Comparison of ENCODE assay signal across 11 cellular contexts in the genomic region with DNA sequence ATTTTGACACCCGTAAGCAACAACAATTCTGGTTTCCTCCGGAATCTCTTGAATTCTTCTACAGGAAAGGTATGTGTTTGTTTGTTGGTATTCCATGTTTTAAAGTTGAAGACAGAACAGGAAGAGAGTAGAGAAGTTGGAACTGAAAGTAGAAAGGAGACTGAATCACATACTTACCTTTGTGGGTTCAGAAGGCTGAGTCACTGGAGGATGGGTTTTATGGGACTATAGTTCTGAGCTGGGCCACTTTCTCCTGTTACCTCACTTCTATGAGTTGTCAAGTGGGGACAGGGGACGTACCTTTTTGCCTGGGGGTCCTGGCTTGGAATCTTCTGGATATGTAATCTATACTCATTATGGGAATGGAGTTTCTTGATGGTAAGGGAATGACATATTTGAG. TPM values are rescaled to one million over a fixed set of nuclear protein-coding genes. Genes with fewer than 3 reads are reported as not detected.
DNase-seq lines count a peak whose midpoint lies in the region; ATAC-seq and TF ChIP-seq lines count a peak whose summit lies in the region.
"Had no signal": no experiment of that assay in that cellular context is flagged by ENCODE, and none has a peak within 500 bp of the region (broad histone marks: within the 10 kb centered on the region; RNA-seq: fewer than 3 reads in every experiment).

No MANE protein-coding gene starts in this region.

- peaks cover 78% of the 10 kb centered on the region for H3K36me3 Mint-ChIP-seq in activated T-cell treated with anti-CD3 and anti-CD28 coated beads, Interleukin-2, amount 50 U/mL, for 4 hours (ENCODE audit: insufficient read depth)
- H3K36me3 Mint-ChIP-seq in T-helper 17 cell (ENCODE audit: low read depth) (peaks cover 16% of the 10 kb centered on the region), endothelial cell (ENCODE audit: low read depth, unreplicated experiment) (peaks cover 62% of the 10 kb centered on the region)
- H3K36me3 Mint-ChIP-seq in stimulated activated naive CD8-positive, alpha-beta T cell treated with anti-CD3 and anti-CD28 coated beads, Interleukin-15, Interleukin-2, amounts not matched to agents 100 ng/mL and 50 ng/mL, for 24 hours (ENCODE audit: low read depth) = peaks cover 90% of the 10 kb centered on the region

- ATAC-seq in activated T-cell treated with anti-CD3 and anti-CD28 coated beads, Interleukin-2, amount 50 U/mL, for 4 hours = peak; percentile 93 to 95
- no peak for ATAC-seq in T-helper 17 cell

- DNase-seq in activated T-cell treated with anti-CD3 and anti-CD28 coated beads, Interleukin-2, amount 50 U/mL, for 4 hours = no peak
- no peak for DNase-seq in activated T-cell treated with anti-CD3 and anti-CD28 coated beads for 4 hours
- DNase-seq in T-helper 17 cell = no peak
- no peak for DNase-seq in endothelial cell (ENCODE audit: low spot score)
- DNase-seq in middle frontal gyrus (ENCODE audit: extremely low spot score, low spot score) = no peak
- no peak for DNase-seq in NCI-H1092 (lab: John Stamatoyannopoulos, UW)
- no peak for DNase-seq in HT-29 (ENCODE audit: low spot score)
- DNase-seq: DND-41, naive B cell, NCI-H146 had no signal

- H3K27me3 Mint-ChIP-seq in activated T-cell treated with anti-CD3 and anti-CD28 coated beads, Interleukin-2, amount 50 U/mL, for 4 hours (ENCODE audit: low read depth) = no peaks in the 10 kb centered on the region
- H3K27me3 Mint-ChIP-seq in T-helper 17 cell (no peaks in the 10 kb centered on the region), endothelial cell (ENCODE audit: unreplicated experiment) (no peaks in the 10 kb centered on the region)
- H3K27me3 Mint-ChIP-seq in stimulated activated naive CD8-positive, alpha-beta T cell treated with anti-CD3 and anti-CD28 coated beads, Interleukin-15, Interleukin-2, amounts not matched to agents 100 ng/mL and 50 ng/mL, for 24 hours = no peaks in the 10 kb centered on the region
- H3K27me3 Mint-ChIP-seq: naive B cell had no signal

- H3K9me3 Mint-ChIP-seq in activated T-cell treated with anti-CD3 and anti-CD28 coated beads, Interleukin-2, amount 50 U/mL, for 4 hours = no peaks in the 10 kb centered on the region
- H3K9me3 Mint-ChIP-seq in endothelial cell (ENCODE audit: unreplicated experiment) = no peaks in the 10 kb centered on the region
- H3K9me3 Mint-ChIP-seq in stimulated activated naive CD8-positive, alpha-beta T cell treated with anti-CD3 and anti-CD28 coated beads, Interleukin-15, Interleukin-2, amounts not matched to agents 100 ng/mL and 50 ng/mL, for 24 hours = no peaks in the 10 kb centered on the region
- H3K9me3 Mint-ChIP-seq: naive B cell had no signal

- no peak for TF ChIP-seq CTCF in endothelial cell (IDR thresholded peaks at IDR 0.05; ENCODE audit: unreplicated experiment)

- H3K9me3 ChIP-seq in T-helper 17 cell (ENCODE audit: control insufficient read depth, low read length, poor library complexity, severe bottlenecking) = no peaks in the 10 kb centered on the region

- H3K4me3 Mint-ChIP-seq in activated T-cell treated with anti-CD3 and anti-CD28 coated beads, Interleukin-2, amount 50 U/mL, for 4 hours = no peak overlapping the region
- H3K4me3 Mint-ChIP-seq in T-helper 17 cell = no peak overlapping the region
- peak overlapping the region; percentile 13 for H3K4me3 Mint-ChIP-seq in endothelial cell (ENCODE audit: unreplicated experiment)
- H3K4me3 Mint-ChIP-seq in stimulated activated naive CD8-positive, alpha-beta T cell treated with anti-CD3 and anti-CD28 coated beads, Interleukin-15, Interleukin-2, amounts not matched to agents 100 ng/mL and 50 ng/mL, for 24 hours = no peak overlapping the region
- H3K4me3 Mint-ChIP-seq: naive B cell had no signal

- peak overlapping the region; percentile 67 for H3K27ac Mint-ChIP-seq in T-helper 17 cell
- no peak overlapping the region for H3K27ac Mint-ChIP-seq in endothelial cell (ENCODE audit: unreplicated experiment)
- peak overlapping the region; percentile 77 for H3K27ac Mint-ChIP-seq in stimulated activated naive CD8-positive, alpha-beta T cell treated with anti-CD3 and anti-CD28 coated beads, Interleukin-15, Interleukin-2, amounts not matched to agents 100 ng/mL and 50 ng/mL, for 24 hours

- peaks cover 37% of the 10 kb centered on the region for H3K4me1 Mint-ChIP-seq in activated T-cell treated with anti-CD3 and anti-CD28 coated beads, Interleukin-2, amount 50 U/mL, for 4 hours (ENCODE audit: low read depth)
- H3K4me1 Mint-ChIP-seq in T-helper 17 cell (peaks cover 19% of the 10 kb centered on the region), endothelial cell (ENCODE audit: unreplicated experiment) (peaks cover 19% of the 10 kb centered on the region)
- H3K4me1 Mint-ChIP-seq in stimulated activated naive CD8-positive, alpha-beta T cell treated with anti-CD3 and anti-CD28 coated beads, Interleukin-15, Interleukin-2, amounts not matched to agents 100 ng/mL and 50 ng/mL, for 24 hours (ENCODE audit: low read depth) = peaks cover 44% of the 10 kb centered on the region

RNA-seq across cellular contexts. Expression of a gene that starts 40.9 kb away (rescaled TPM):
- 10 to 100 TPM; 32.9 to 45.9 (median 36.5) TPM for total RNA-seq in activated T-cell treated with anti-CD3 and anti-CD28 coated beads, Interleukin-2, amount 50 U/mL, for 4 hours
- total RNA-seq in T-helper 17 cell (100 to 1,000 TPM; 156 to 161 TPM), endothelial cell (ENCODE audit: unreplicated experiment) (63.9 TPM)
- total RNA-seq in HT-29 (2014; rRNA removed; shearing (Covaris generic)) = 14.3 and 14.6 TPM in 2 replicates
